ENCODE assay signal across 10 cellular contexts in the genomic region with DNA sequence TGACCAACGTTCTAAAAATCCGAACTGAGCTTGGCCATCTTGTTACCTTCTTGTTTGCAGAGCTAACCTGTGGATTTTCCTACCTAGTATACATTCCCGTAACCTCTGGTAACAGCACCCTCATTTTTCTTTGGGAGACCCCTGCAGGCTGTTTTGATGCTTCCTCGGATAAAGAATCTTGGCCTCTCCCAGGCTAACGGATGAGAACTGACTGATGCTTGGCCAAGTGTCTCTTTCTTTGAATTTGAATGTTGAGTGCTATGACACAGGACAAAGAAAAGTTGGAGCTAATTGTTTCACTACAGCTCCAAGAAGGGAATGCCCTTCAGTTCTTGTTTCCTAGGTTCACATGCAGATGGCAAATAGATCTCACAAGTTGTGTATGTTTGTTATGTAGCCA. TPM values are rescaled to one million over a fixed set of nuclear protein-coding genes. Genes with fewer than 3 reads are reported as not detected.
DNase-seq lines count a peak whose midpoint lies in the region; ATAC-seq and TF ChIP-seq lines count a peak whose summit lies in the region.
"Had no signal": no experiment of that assay in that cellular context is flagged by ENCODE, and none has a peak within 500 bp of the region (broad histone marks: within the 10 kb centered on the region; RNA-seq: fewer than 3 reads in every experiment).

No MANE protein-coding gene starts in this region.

- H3K36me3 Mint-ChIP-seq in neural crest cell (ENCODE audit: low read depth) (no peaks in the 10 kb centered on the region), type B pancreatic cell (peaks cover 4% of the 10 kb centered on the region)

- H2AFZ ChIP-seq in SK-N-SH (ENCODE audit: low read depth), result peak overlapping the region; percentile 64; the same call in 1 of the 2 replicates

- peak overlapping the region; percentile 96 for H3K27ac Mint-ChIP-seq in neural crest cell (ENCODE audit: unreplicated experiment)
- peak overlapping the region; percentile 85 for H3K27ac Mint-ChIP-seq in type B pancreatic cell

- peak overlapping the region; percentile 82 to 85; a peak in 3 of 4 replicates for H3K27ac ChIP-seq in SK-N-SH (ENCODE audit: low read depth in 2 of 2, low read length in 1 of 2)

- H3K27me3 ChIP-seq in SK-N-SH (ENCODE audit: insufficient read depth), result no peaks in the 10 kb centered on the region

- H3K9me3 ChIP-seq in SK-N-SH, result no peaks in the 10 kb centered on the region

- H3K79me2 ChIP-seq in SK-N-SH (ENCODE audit: insufficient read depth), result no peaks in the 10 kb centered on the region

- CTCF ChIA-PET in SK-N-SH (lab: Yijun Ruan, JAX), result interaction anchor here (1.0 kb wide), 1 partner anchor 296 kb away, joined by 4 read pairs; no protein-coding TSS in a partner anchor

- no peak for ATAC-seq in SK-N-SH treated with all-trans-retinoic acid at 6 μM for 48 hours

- no peaks in the 10 kb centered on the region for H4K20me1 ChIP-seq in SK-N-SH (ENCODE audit: insufficient read depth)

- 88% methylated on average over 5 of the region's 5 CpGs for WGBS in SK-N-SH (ENCODE audit: low lambda C conversion rate)

- peak overlapping the region; percentile 16; the same call in 1 of the 2 replicates for H3K9ac ChIP-seq in SK-N-SH

- peaks cover 8% of the 10 kb centered on the region for H3F3A ChIP-seq in SK-N-SH (replicated peaks; ENCODE audit: insufficient read depth)

- H3K27me3 Mint-ChIP-seq in neural crest cell (ENCODE audit: low read depth), result no peaks in the 10 kb centered on the region
- H3K27me3 Mint-ChIP-seq in type B pancreatic cell, result no peaks in the 10 kb centered on the region

- no peak for TF ChIP-seq RAD21 in SK-N-SH (IDR thresholded peaks at IDR 0.05; ENCODE audit: low read length)

- POLR2A ChIA-PET in SK-N-SH (lab: Yijun Ruan, JAX), result no interaction called here

- H3K36me3 ChIP-seq in SK-N-SH (replicated peaks in 1 of 2; ENCODE audit: control insufficient read depth in 1 of 2, insufficient read depth in 2 of 2, low read length in 1 of 2), result no peaks in the 10 kb centered on the region

- DNase-seq in SK-N-SH (no peak), epithelial cell of proximal tubule (ENCODE audit: low read depth) (no peak), neural crest cell (ENCODE audit: low read depth, low spot score) (no peak), type B pancreatic cell (ENCODE audit: extremely low spot score, unreplicated experiment) (no peak), SKM-1 treated with dmso at 0.1 percent for 144 hours (lab: John Stamatoyannopoulos, UW; ENCODE audit: unreplicated experiment) (no peak), NCI-H748 (lab: John Stamatoyannopoulos, UW; ENCODE audit: unreplicated experiment) (no peak)
- no peak for DNase-seq in central memory CD4-positive, alpha-beta T cell
- DNase-seq: DMS79 treated with DMSO at 0.1 percent for 48 hours, NCI-H526 had no signal

- no peak for TF ChIP-seq EP300 in SK-N-SH (IDR thresholded peaks at IDR 0.05; ENCODE audit: borderline replicate concordance in 1 of 2, low read depth in 1 of 2, low read length in 1 of 2)

- peaks cover 0 to 17% of the 10 kb centered on the region in 2 experiments; a peak in 2 of 4 replicates for H3K4me1 ChIP-seq in SK-N-SH (ENCODE audit: control insufficient read depth in 1 of 2, insufficient read depth in 2 of 2, low read depth in 1 of 2, low read length in 1 of 2)

- H3K4me1 Mint-ChIP-seq in neural crest cell, result peaks cover 42% of the 10 kb centered on the region
- H3K4me1 Mint-ChIP-seq in type B pancreatic cell (ENCODE audit: unreplicated experiment), result peaks cover 37% of the 10 kb centered on the region

- no peak overlapping the region for H3K4me3 Mint-ChIP-seq in neural crest cell
- no peak overlapping the region for H3K4me3 Mint-ChIP-seq in type B pancreatic cell

- no peak for TF ChIP-seq CTCF in SK-N-SH (IDR thresholded peaks at IDR 0.05)
- peak; percentile 7 for TF ChIP-seq CTCF in epithelial cell of proximal tubule (conservative IDR thresholded peaks at IDR 0.05; ENCODE audit: low read depth, low read length)
- TF ChIP-seq CTCF in neural crest cell (conservative IDR thresholded peaks at IDR 0.05), result no peak
- TF ChIP-seq CTCF in type B pancreatic cell (conservative IDR thresholded peaks at IDR 0.05), result no peak

- H3K4me3 ChIP-seq in SK-N-SH (ENCODE audit: low read depth in 2 of 2, low read length in 1 of 2) (no peak overlapping the region), epithelial cell of proximal tubule (ENCODE audit: low read depth, low read length) (no peak overlapping the region)

- no peak overlapping the region for H3K4me2 ChIP-seq in SK-N-SH

- H3K9me3 Mint-ChIP-seq in neural crest cell, result peaks cover 1% of the 10 kb centered on the region
- peaks cover 6% of the 10 kb centered on the region for H3K9me3 Mint-ChIP-seq in type B pancreatic cell

- no peaks in the 10 kb centered on the region for H3K9me2 ChIP-seq in SK-N-SH

TF ChIP-seq in SK-N-SH, 30 proteins besides CTCF, POLR2A, EP300 and RAD21:
- no peak for TF ChIP-seq SIN3A (IDR thresholded peaks at IDR 0.05; ENCODE audit: borderline replicate concordance, low read depth, low read length)
- TF ChIP-seq, protein P1, sequence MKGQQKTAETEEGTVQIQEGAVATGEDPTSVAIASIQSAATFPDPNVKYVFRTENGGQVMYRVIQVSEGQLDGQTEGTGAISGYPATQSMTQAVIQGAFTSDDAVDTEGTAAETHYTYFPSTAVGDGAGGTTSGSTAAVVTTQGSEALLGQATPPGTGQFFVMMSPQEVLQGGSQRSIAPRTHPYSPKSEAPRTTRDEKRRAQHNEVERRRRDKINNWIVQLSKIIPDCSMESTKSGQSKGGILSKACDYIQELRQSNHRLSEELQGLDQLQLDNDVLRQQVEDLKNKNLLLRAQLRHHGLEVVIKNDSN (IDR thresholded peaks at IDR 0.05; ENCODE audit: borderline replicate concordance, low read depth), result no peak
- TF ChIP-seq FOSL2 (IDR thresholded peaks at IDR 0.05; ENCODE audit: borderline replicate concordance, low read depth), result no peak
- TF ChIP-seq POLR2AphosphoS5 (IDR thresholded peaks at IDR 0.05; ENCODE audit: low read depth, low read length), result no peak
- TF ChIP-seq MEF2A (IDR thresholded peaks at IDR 0.05; ENCODE audit: borderline replicate concordance, low read depth), result no peak
- TF ChIP-seq, protein P2, sequence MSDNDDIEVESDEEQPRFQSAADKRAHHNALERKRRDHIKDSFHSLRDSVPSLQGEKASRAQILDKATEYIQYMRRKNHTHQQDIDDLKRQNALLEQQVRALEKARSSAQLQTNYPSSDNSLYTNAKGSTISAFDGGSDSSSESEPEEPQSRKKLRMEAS (IDR thresholded peaks at IDR 0.05; ENCODE audit: low read depth), result no peak
- TF ChIP-seq FOXM1 (IDR thresholded peaks at IDR 0.05; ENCODE audit: low read depth), result no peak

TF ChIP-seq in SK-N-SH treated with all-trans-retinoic acid at 6 μM for 48 hours, 23 proteins besides CTCF, POLR2A, EP300 and RAD21:
- TF ChIP-seq ZNF70 (CRISPR knock-in tag; IDR thresholded peaks at IDR 0.05) (no peak), ZNF565 (CRISPR knock-in tag; conservative IDR thresholded peaks at IDR 0.05; ENCODE audit: low read depth) (no peak), OSR1 (CRISPR knock-in tag; IDR thresholded peaks at IDR 0.05) (no peak), CSDC2 (CRISPR knock-in tag; IDR thresholded peaks at IDR 0.05) (no peak), ZFP3 (CRISPR knock-in tag; IDR thresholded peaks at IDR 0.05) (no peak), TCF4 (CRISPR knock-in tag; IDR thresholded peaks at IDR 0.05; ENCODE audit: borderline replicate concordance) (no peak), RARB (CRISPR knock-in tag; IDR thresholded peaks at IDR 0.05) (no peak)
- TF ChIP-seq, protein P3, sequence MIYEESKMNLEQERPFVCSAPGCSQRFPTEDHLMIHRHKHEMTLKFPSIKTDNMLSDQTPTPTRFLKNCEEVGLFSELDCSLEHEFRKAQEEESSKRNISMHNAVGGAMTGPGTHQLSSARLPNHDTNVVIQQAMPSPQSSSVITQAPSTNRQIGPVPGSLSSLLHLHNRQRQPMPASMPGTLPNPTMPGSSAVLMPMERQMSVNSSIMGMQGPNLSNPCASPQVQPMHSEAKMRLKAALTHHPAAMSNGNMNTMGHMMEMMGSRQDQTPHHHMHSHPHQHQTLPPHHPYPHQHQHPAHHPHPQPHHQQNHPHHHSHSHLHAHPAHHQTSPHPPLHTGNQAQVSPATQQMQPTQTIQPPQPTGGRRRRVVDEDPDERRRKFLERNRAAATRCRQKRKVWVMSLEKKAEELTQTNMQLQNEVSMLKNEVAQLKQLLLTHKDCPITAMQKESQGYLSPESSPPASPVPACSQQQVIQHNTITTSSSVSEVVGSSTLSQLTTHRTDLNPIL (CRISPR knock-in tag; IDR thresholded peaks at IDR 0.05; ENCODE audit: low read depth), result no peak
- TF ChIP-seq, protein P4, sequence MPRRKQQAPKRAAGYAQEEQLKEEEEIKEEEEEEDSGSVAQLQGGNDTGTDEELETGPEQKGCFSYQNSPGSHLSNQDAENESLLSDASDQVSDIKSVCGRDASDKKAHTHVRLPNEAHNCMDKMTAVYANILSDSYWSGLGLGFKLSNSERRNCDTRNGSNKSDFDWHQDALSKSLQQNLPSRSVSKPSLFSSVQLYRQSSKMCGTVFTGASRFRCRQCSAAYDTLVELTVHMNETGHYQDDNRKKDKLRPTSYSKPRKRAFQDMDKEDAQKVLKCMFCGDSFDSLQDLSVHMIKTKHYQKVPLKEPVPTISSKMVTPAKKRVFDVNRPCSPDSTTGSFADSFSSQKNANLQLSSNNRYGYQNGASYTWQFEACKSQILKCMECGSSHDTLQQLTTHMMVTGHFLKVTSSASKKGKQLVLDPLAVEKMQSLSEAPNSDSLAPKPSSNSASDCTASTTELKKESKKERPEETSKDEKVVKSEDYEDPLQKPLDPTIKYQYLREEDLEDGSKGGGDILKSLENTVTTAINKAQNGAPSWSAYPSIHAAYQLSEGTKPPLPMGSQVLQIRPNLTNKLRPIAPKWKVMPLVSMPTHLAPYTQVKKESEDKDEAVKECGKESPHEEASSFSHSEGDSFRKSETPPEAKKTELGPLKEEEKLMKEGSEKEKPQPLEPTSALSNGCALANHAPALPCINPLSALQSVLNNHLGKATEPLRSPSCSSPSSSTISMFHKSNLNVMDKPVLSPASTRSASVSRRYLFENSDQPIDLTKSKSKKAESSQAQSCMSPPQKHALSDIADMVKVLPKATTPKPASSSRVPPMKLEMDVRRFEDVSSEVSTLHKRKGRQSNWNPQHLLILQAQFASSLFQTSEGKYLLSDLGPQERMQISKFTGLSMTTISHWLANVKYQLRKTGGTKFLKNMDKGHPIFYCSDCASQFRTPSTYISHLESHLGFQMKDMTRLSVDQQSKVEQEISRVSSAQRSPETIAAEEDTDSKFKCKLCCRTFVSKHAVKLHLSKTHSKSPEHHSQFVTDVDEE (CRISPR knock-in tag; IDR thresholded peaks at IDR 0.05), result no peak
TF ChIP-seq in SK-N-SH treated with all-trans-retinoic acid at 6 μM for 48 hours: peak in this region for 0.

RNA-seq across cellular contexts. Expression of a gene that starts 19.3 kb away (rescaled TPM):
- 1.5 and 1.7 TPM in 2 replicates for polyA plus RNA-seq in SK-N-SH (2012; rRNA removed)
- 1.4 and 1.7 TPM in 2 replicates for polyA plus RNA-seq in SK-N-SH (2012; cell fraction: cytosol; rRNA removed)
- polyA plus RNA-seq in SK-N-SH (2012; cell fraction: nucleus; rRNA removed), result 1.2 and 1.5 TPM in 2 replicates
- total RNA-seq in epithelial cell of proximal tubule (0.51 and 0.98 TPM in 2 replicates), neural crest cell (not detected in 2 replicates), type B pancreatic cell (ENCODE audit: low replicate concordance) (2.9 and 3.4 TPM in 2 replicates)
